1 cellular context compared by ENCODE assay signal in genomic region chr1:155938220-155938627, GRCh38.
TF ChIP-seq lines count a peak whose summit lies in the region.

No MANE protein-coding gene starts in this region.

TF ChIP-seq in H1, 55 proteins besides CTCF, POLR2A, EP300 and RAD21:
- TF ChIP-seq HDAC2 (IDR thresholded peaks at IDR 0.05; ENCODE audit: borderline replicate concordance in 1 of 2, low read depth in 2 of 2, low read length in 2 of 2) (no peak), EGR1 (IDR thresholded peaks at IDR 0.05; ENCODE audit: borderline replicate concordance, low read depth, low read length) (no peak), SUZ12 (IDR thresholded peaks at IDR 0.05; ENCODE audit: low read length) (no peak), SIN3A (conservative IDR thresholded peaks at IDR 0.05 in 1 of 2, IDR thresholded peaks at IDR 0.05 in 1 of 2; ENCODE audit: low read depth in 1 of 2, low read length in 2 of 2) (0 out of 4 replicates have a peak, but pooled peaks of 1 of the 2 experiments have one; percentile 33)
